15 cellular contexts compared by ENCODE assay signal in the genomic region with DNA sequence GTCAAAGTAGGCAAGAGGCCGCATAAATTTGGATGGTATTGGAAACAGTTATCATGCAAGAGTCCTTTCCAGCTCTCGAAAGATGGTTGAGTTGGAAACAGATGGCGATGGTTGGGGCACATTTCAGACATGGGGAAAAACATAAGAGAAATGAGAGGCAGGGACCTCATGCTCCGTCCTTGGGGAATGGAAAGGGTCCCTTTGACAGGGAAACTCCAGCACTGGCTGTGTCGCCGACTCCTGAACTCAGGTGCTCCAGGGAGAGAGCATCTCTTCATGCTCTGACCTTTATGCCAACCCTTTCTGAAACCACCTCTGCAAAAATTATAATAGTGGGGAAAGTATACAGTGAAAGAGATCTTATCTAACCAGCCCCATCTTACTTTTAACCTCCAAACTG. TPM values are rescaled to one million over a fixed set of nuclear protein-coding genes. Genes with fewer than 3 reads are reported as not detected.
DNase-seq lines count a peak whose midpoint lies in the region; ATAC-seq and TF ChIP-seq lines count a peak whose summit lies in the region.
"Had no signal": no experiment of that assay in that cellular context is flagged by ENCODE, and none has a peak within 500 bp of the region (broad histone marks: within the 10 kb centered on the region; RNA-seq: fewer than 3 reads in every experiment).

No MANE protein-coding gene starts in this region.

- H3K4me3 Mint-ChIP-seq in stimulated activated naive CD8-positive, alpha-beta T cell treated with anti-CD3 and anti-CD28 coated beads, Interleukin-15, amount 100 ng/mL, for 72 hours: peak overlapping the region; percentile 27 to 56
- H3K4me3 Mint-ChIP-seq in progenitor cell of endocrine pancreas (ENCODE audit: low read depth) (no peak overlapping the region), Caco-2 (ENCODE audit: unreplicated experiment) (no peak overlapping the region)
- H3K4me3 Mint-ChIP-seq: activated T-cell treated with anti-CD3 and anti-CD28 coated beads, Interleukin-2, amount 50 U/mL, for 4 hours; endodermal cell had no signal

- no peak overlapping the region for H3K23ac ChIP-seq in mesenchymal stem cell (ENCODE audit: low read length in 2 of 2)

- H2BK5ac ChIP-seq in mesenchymal stem cell (ENCODE audit: low read depth, low read length, poor library complexity, severe bottlenecking): peak overlapping the region; percentile 11

- peak; percentile 50 for DNase-seq in M059J (ENCODE audit: low read depth)
- peak in 1 of 7 donors; percentile 16 for DNase-seq in adrenal gland
- DNase-seq in mesenchymal stem cell: no peak
- no peak for DNase-seq in stimulated activated naive CD8-positive, alpha-beta T cell treated with anti-CD3 and anti-CD28 coated beads, Interleukin-15, amount 100 ng/mL, for 72 hours
- DNase-seq in progenitor cell of endocrine pancreas (ENCODE audit: low spot score, unreplicated experiment): no peak
- DNase-seq in Caco-2: no peak
- DNase-seq in putamen (ENCODE audit: low spot score): no peak
- DNase-seq: glutamatergic neuron, NCI-H1417 treated with DMSO at 0.1 percent for 48 hours, NCI-H446 had no signal

- TF ChIP-seq POLR2A in adrenal gland (IDR thresholded peaks at IDR 0.05): no peak

- H3K4me2 ChIP-seq in mesenchymal stem cell (ENCODE audit: low read length, poor library complexity, severe bottlenecking): no peak overlapping the region

- H2AFZ ChIP-seq in mesenchymal stem cell (ENCODE audit: low read depth, low read length): no peak overlapping the region

- POLR2A ChIA-PET in Caco-2 (lab: Charles Lee): no interaction called here

- H3K4me1 Mint-ChIP-seq in stimulated activated naive CD8-positive, alpha-beta T cell treated with anti-CD3 and anti-CD28 coated beads, Interleukin-15, amount 100 ng/mL, for 72 hours: peaks cover 84% of the 10 kb centered on the region
- peaks cover 8% of the 10 kb centered on the region for H3K4me1 Mint-ChIP-seq in progenitor cell of endocrine pancreas (ENCODE audit: low read depth)
- H3K4me1 Mint-ChIP-seq in Caco-2 (ENCODE audit: low read depth, unreplicated experiment): peaks cover 8% of the 10 kb centered on the region

- intact Hi-C loops in adrenal gland (cut with DNase I) (no loop called here), Caco-2 (cut with micrococcal nuclease; ENCODE audit: unreplicated experiment) (no loop called here)

- H3K4ac ChIP-seq in mesenchymal stem cell (ENCODE audit: low read depth in 1 of 2, low read length in 2 of 2): peak overlapping the region; percentile 46 to 86

- ATAC-seq in stimulated activated naive CD8-positive, alpha-beta T cell treated with anti-CD3 and anti-CD28 coated beads, Interleukin-15, amount 100 ng/mL, for 72 hours: no peak
- ATAC-seq: K562 had no signal

- no peaks in the 10 kb centered on the region for H3K27me3 ChIP-seq in adrenal gland
- no peaks in the 10 kb centered on the region for H3K27me3 ChIP-seq in mesenchymal stem cell (ENCODE audit: control insufficient read depth in 1 of 2, insufficient read depth in 1 of 2, low read length in 2 of 2)
- no peaks in the 10 kb centered on the region for H3K27me3 ChIP-seq in Caco-2 (replicated peaks; ENCODE audit: control insufficient read depth, insufficient read depth, low read length)

- H3K9me3 ChIP-seq in adrenal gland (replicated peaks in 1 of 3): no peaks in the 10 kb centered on the region
- H3K9me3 ChIP-seq in mesenchymal stem cell (ENCODE audit: control insufficient read depth, low read length): peaks cover 9% of the 10 kb centered on the region
- peaks cover 9% of the 10 kb centered on the region; the same call in 1 of the 2 replicates for H3K9me3 ChIP-seq in Caco-2

- H2AK5ac ChIP-seq in mesenchymal stem cell (ENCODE audit: low read length, severe bottlenecking): peak overlapping the region; percentile 86

- H3K4me3 ChIP-seq in adrenal gland (no peak overlapping the region), mesenchymal stem cell (ENCODE audit: insufficient read depth in 1 of 2, low read depth in 1 of 2, low read length in 2 of 2) (no peak overlapping the region), Caco-2 (ENCODE audit: low read depth, low read length) (no peak overlapping the region)
- H3K4me3 ChIP-seq: K562 had no signal

- peaks cover 3 to 9% of the 10 kb centered on the region in 2 donors for H3K4me1 ChIP-seq in adrenal gland (replicated peaks in 1 of 2)
- H3K4me1 ChIP-seq in mesenchymal stem cell (ENCODE audit: control insufficient read depth, insufficient read depth, low read depth, low read length): peaks cover 26% of the 10 kb centered on the region
- H3K4me1 ChIP-seq in Caco-2: no peaks in the 10 kb centered on the region; the same call in 1 of the 2 replicates

- no TSS peak for BruUV-seq in Caco-2 (replicated peaks; lab: Mats Ljungman, UMichigan)

- peak overlapping the region in 1 of 2 experiments; percentile 80 for H2BK12ac ChIP-seq in mesenchymal stem cell (ENCODE audit: low read length in 2 of 2)

- H3K9me3 Mint-ChIP-seq in stimulated activated naive CD8-positive, alpha-beta T cell treated with anti-CD3 and anti-CD28 coated beads, Interleukin-15, amount 100 ng/mL, for 72 hours: peaks cover 3 to 11% of the 10 kb centered on the region in 2 donors
- H3K9me3 Mint-ChIP-seq in progenitor cell of endocrine pancreas (ENCODE audit: low read depth): peaks cover 16% of the 10 kb centered on the region
- H3K9me3 Mint-ChIP-seq in Caco-2 (ENCODE audit: unreplicated experiment): peaks cover 24% of the 10 kb centered on the region

- H2BK120ac ChIP-seq in mesenchymal stem cell (ENCODE audit: low read depth, low read length): peak overlapping the region; percentile 56

- H4K8ac ChIP-seq in mesenchymal stem cell (ENCODE audit: low read length): peak overlapping the region; percentile 81

- 82 to 89% (median 85%) methylated on average over 6 of the region's 6 CpGs for WGBS in adrenal gland, 4 donors
- WGBS in mesenchymal stem cell: 72% methylated on average over 6 of the region's 6 CpGs

- no peak overlapping the region for H2BK15ac ChIP-seq in mesenchymal stem cell (ENCODE audit: low read depth, poor library complexity, severe bottlenecking)

- CTCF ChIA-PET in Caco-2 (lab: Charles Lee): no interaction called here

- no peaks in the 10 kb centered on the region for H3K79me1 ChIP-seq in mesenchymal stem cell (replicated peaks; ENCODE audit: low read length, poor library complexity, severe bottlenecking)

- H3K18ac ChIP-seq in mesenchymal stem cell (ENCODE audit: low read depth in 1 of 2, low read length in 2 of 2): peak overlapping the region; percentile 60 to 96

- H3K27me3 Mint-ChIP-seq in stimulated activated naive CD8-positive, alpha-beta T cell treated with anti-CD3 and anti-CD28 coated beads, Interleukin-15, amount 100 ng/mL, for 72 hours: no peaks in the 10 kb centered on the region
- H3K27me3 Mint-ChIP-seq in progenitor cell of endocrine pancreas: peaks cover 18% of the 10 kb centered on the region
- no peaks in the 10 kb centered on the region for H3K27me3 Mint-ChIP-seq in Caco-2 (ENCODE audit: insufficient read depth, unreplicated experiment)

- H3K27ac Mint-ChIP-seq in stimulated activated naive CD8-positive, alpha-beta T cell treated with anti-CD3 and anti-CD28 coated beads, Interleukin-15, amount 100 ng/mL, for 72 hours: peak overlapping the region in 1 of 2 donors; percentile 65
- H3K27ac Mint-ChIP-seq in progenitor cell of endocrine pancreas (no peak overlapping the region), Caco-2 (ENCODE audit: unreplicated experiment) (no peak overlapping the region)
- H3K27ac Mint-ChIP-seq: CD14-positive monocyte, endodermal cell had no signal

- no peaks in the 10 kb centered on the region for H3K36me3 Mint-ChIP-seq in progenitor cell of endocrine pancreas (ENCODE audit: insufficient read depth)
- H3K36me3 Mint-ChIP-seq in Caco-2 (ENCODE audit: insufficient read depth, unreplicated experiment): peaks cover 4% of the 10 kb centered on the region
- H3K36me3 Mint-ChIP-seq: CD14-positive monocyte had no signal

- no peaks in the 10 kb centered on the region for H3K36me3 ChIP-seq in adrenal gland (replicated peaks in 1 of 2)
- peaks cover 0 to 10% of the 10 kb centered on the region in 2 experiments for H3K36me3 ChIP-seq in mesenchymal stem cell (ENCODE audit: control insufficient read depth in 1 of 2, insufficient read depth in 2 of 2, low read depth in 1 of 2, low read length in 2 of 2)
- no peaks in the 10 kb centered on the region for H3K36me3 ChIP-seq in Caco-2 (ENCODE audit: control insufficient read depth, insufficient read depth, low read length)

- peak overlapping the region; percentile 71 for H3K9ac ChIP-seq in mesenchymal stem cell (ENCODE audit: low read length)

- H3K14ac ChIP-seq in mesenchymal stem cell (ENCODE audit: low read length in 2 of 2): no peak overlapping the region

- peak overlapping the region; percentile 83 for H4K91ac ChIP-seq in mesenchymal stem cell (ENCODE audit: low read length)

- TF ChIP-seq CTCF in adrenal gland (IDR thresholded peaks at IDR 0.05): no peak
- TF ChIP-seq CTCF in progenitor cell of endocrine pancreas (IDR thresholded peaks at IDR 0.05; ENCODE audit: unreplicated experiment): no peak
- no peak for TF ChIP-seq CTCF in Caco-2 (IDR thresholded peaks at IDR 0.05; ENCODE audit: insufficient read depth in 1 of 2, low read depth in 1 of 2, low read length in 1 of 2, severe bottlenecking in 1 of 2, unreplicated experiment in 1 of 2)

- H3K27ac ChIP-seq in adrenal gland: peak overlapping the region in 4 of 5 donors; percentile 3 to 79 (median 58)
- peak overlapping the region; percentile 79 for H3K27ac ChIP-seq in mesenchymal stem cell (ENCODE audit: low read length, poor library complexity, severe bottlenecking)

RNA-seq across cellular contexts. Expression of a gene that starts 36.8 kb away (rescaled TPM):
- total RNA-seq in M059J (2014; rRNA removed; shearing (Covaris generic)): 131 and 240 TPM in 2 replicates
- total RNA-seq in adrenal gland: 100 to 1,000 TPM in 7 of 8 donors, 10 to 100 TPM in 1; 80.3 to 335 (median 181) TPM
- 100 to 1,000 TPM in 2 of 3 donors, 10 to 100 TPM in 1; 19.0 to 543 (median 246) TPM for polyA plus RNA-seq in adrenal gland
- polyA plus RNA-seq in mesenchymal stem cell (2013, experiment 1 of 2): 1,409 TPM
- polyA plus RNA-seq in mesenchymal stem cell (2013, experiment 2 of 2): 1,389 TPM
- 32.0 and 38.6 TPM in 2 replicates for total RNA-seq in progenitor cell of endocrine pancreas
- total RNA-seq in Caco-2 (2022): 8.8 and 11.1 TPM in 2 replicates
- total RNA-seq: OCI-LY7 had no signal
- polyA plus RNA-seq: CD14-positive monocyte had no signal

Comparison
In these comparisons a context has a peak if more than half of its experiments do, and no peak if none do; other contexts are left out.
1. H3K4me3 Mint-ChIP-seq: peak in stimulated activated naive CD8-positive, alpha-beta T cell treated with anti-CD3 and anti-CD28 coated beads, Interleukin-15, amount 100 ng/mL, for 72 hours (2 of 2); none in progenitor cell of endocrine pancreas (single experiment) and Caco-2 (single experiment).